In genomic region chr12:116323696-116324386, GRCh38 we compare ENCODE assay signal across 18 cellular contexts. TPM values are rescaled to one million over a fixed set of nuclear protein-coding genes. Genes with fewer than 3 reads are reported as not detected.
A peak's percentile ranks its signal among the peaks of the same experiment; 100 is the strongest.
DNase-seq lines count a peak whose midpoint lies in the region; ATAC-seq and TF ChIP-seq lines count a peak whose summit lies in the region.
"Had no signal": no experiment of that assay in that cellular context is flagged by ENCODE, and none has a peak within 500 bp of the region (broad histone marks: within the 10 kb centered on the region; RNA-seq: fewer than 3 reads in every experiment).

No MANE protein-coding gene starts in this region.

- no peaks in the 10 kb centered on the region for H3K9me3 ChIP-seq in CD8-positive, alpha-beta memory T cell (ENCODE audit: low read length)
- H3K9me3 ChIP-seq: thyroid gland had no signal

- peak overlapping the region in 6 of 8 donors; percentile 9 to 73 (median 28) for H3K27ac Mint-ChIP-seq in CD8-positive, alpha-beta memory T cell
- peak overlapping the region; percentile 55 for H3K27ac Mint-ChIP-seq in activated CD8-positive, alpha-beta T cell treated with anti-CD3 and anti-CD28 coated beads, Interleukin-2, amount 10 ng/mL, durations not matched to agents 7 days and 5 days
- H3K27ac Mint-ChIP-seq in natural killer cell: peak overlapping the region; percentile 77 to 83
- H3K27ac Mint-ChIP-seq: HFFc6 had no signal

- peaks cover 21% of the 10 kb centered on the region for H3K4me1 ChIP-seq in CD8-positive, alpha-beta memory T cell (ENCODE audit: insufficient read depth, low read length)

- H3K27me3 ChIP-seq in CD8-positive, alpha-beta memory T cell (ENCODE audit: insufficient read depth, low read length, poor library complexity, severe bottlenecking): no peaks in the 10 kb centered on the region
- H3K27me3 ChIP-seq: heart right ventricle, thyroid gland had no signal

- H3K27ac ChIP-seq in CD8-positive, alpha-beta memory T cell (ENCODE audit: low read depth, low read length): no peak overlapping the region
- H3K27ac ChIP-seq: thyroid gland had no signal

- no peaks in the 10 kb centered on the region for H3K36me3 ChIP-seq in CD8-positive, alpha-beta memory T cell (ENCODE audit: insufficient read depth, low read length)
- H3K36me3 ChIP-seq: heart right ventricle, thyroid gland had no signal

- H3K4me1 Mint-ChIP-seq in CD8-positive, alpha-beta memory T cell: peaks cover 25 to 44% (median 37%) of the 10 kb centered on the region in 3 donors
- H3K4me1 Mint-ChIP-seq in activated CD8-positive, alpha-beta T cell treated with anti-CD3 and anti-CD28 coated beads, Interleukin-2, amount 10 ng/mL, durations not matched to agents 7 days and 5 days (ENCODE audit: low read depth): peaks cover 61% of the 10 kb centered on the region
- peaks cover 16 to 34% of the 10 kb centered on the region in 2 donors for H3K4me1 Mint-ChIP-seq in natural killer cell

- POLR2A ChIA-PET in CD8-positive, alpha-beta memory T cell (lab: Charles Lee): no interaction called here
- POLR2A ChIA-PET in activated CD8-positive, alpha-beta T cell treated with anti-CD3 and anti-CD28 coated beads, Interleukin-2, amount 10 ng/mL, durations not matched to agents 7 days and 5 days (lab: Charles Lee): no interaction called here

- ATAC-seq in GM19351 (IDR thresholded peaks at IDR 0.05; ENCODE audit: unreplicated experiment): peak; percentile 28
- no peak for ATAC-seq in activated CD8-positive, alpha-beta T cell treated with anti-CD3 and anti-CD28 coated beads, Interleukin-2, amount 10 ng/mL, durations not matched to agents 7 days and 5 days
- ATAC-seq in natural killer cell: no peak
- no peak for ATAC-seq in GM18870 (IDR thresholded peaks at IDR 0.05; ENCODE audit: unreplicated experiment)
- no peak for ATAC-seq in GM19467 (IDR thresholded peaks at IDR 0.05; ENCODE audit: unreplicated experiment)
- ATAC-seq: heart right ventricle, right cardiac atrium had no signal

- intact Hi-C loops in natural killer cell (cut with micrococcal nuclease): no loop called here

- H3K4me3 Mint-ChIP-seq in CD8-positive, alpha-beta memory T cell: no peak overlapping the region
- H3K4me3 Mint-ChIP-seq in activated CD8-positive, alpha-beta T cell treated with anti-CD3 and anti-CD28 coated beads, Interleukin-2, amount 10 ng/mL, durations not matched to agents 7 days and 5 days: no peak overlapping the region
- no peak overlapping the region for H3K4me3 Mint-ChIP-seq in natural killer cell
- H3K4me3 Mint-ChIP-seq: HFFc6 had no signal

- CTCF ChIA-PET in CD8-positive, alpha-beta memory T cell (lab: Charles Lee): no interaction called here
- CTCF ChIA-PET in activated CD8-positive, alpha-beta T cell treated with anti-CD3 and anti-CD28 coated beads, Interleukin-2, amount 10 ng/mL, durations not matched to agents 7 days and 5 days (lab: Charles Lee): no interaction called here

- no peaks in the 10 kb centered on the region for H3K9me3 Mint-ChIP-seq in CD8-positive, alpha-beta memory T cell
- no peaks in the 10 kb centered on the region for H3K9me3 Mint-ChIP-seq in activated CD8-positive, alpha-beta T cell treated with anti-CD3 and anti-CD28 coated beads, Interleukin-2, amount 10 ng/mL, durations not matched to agents 7 days and 5 days (ENCODE audit: insufficient read depth)
- H3K9me3 Mint-ChIP-seq in natural killer cell: no peaks in the 10 kb centered on the region
- H3K9me3 Mint-ChIP-seq: HFFc6 had no signal

- no peak for TF ChIP-seq CTCF in natural killer cell (IDR thresholded peaks at IDR 0.05)

- no peak overlapping the region for H3K4me3 ChIP-seq in CD8-positive, alpha-beta memory T cell (ENCODE audit: low read length)
- H3K4me3 ChIP-seq: dorsolateral prefrontal cortex, heart right ventricle, thyroid gland had no signal

- peaks cover 0 to 13% (median 0%) of the 10 kb centered on the region in 3 donors for H3K36me3 Mint-ChIP-seq in CD8-positive, alpha-beta memory T cell
- peaks cover 8% of the 10 kb centered on the region for H3K36me3 Mint-ChIP-seq in activated CD8-positive, alpha-beta T cell treated with anti-CD3 and anti-CD28 coated beads, Interleukin-2, amount 10 ng/mL, durations not matched to agents 7 days and 5 days (ENCODE audit: low read depth)
- H3K36me3 Mint-ChIP-seq in natural killer cell: no peaks in the 10 kb centered on the region

- no peak for DNase-seq in CD8-positive, alpha-beta memory T cell
- no peak for DNase-seq in activated CD8-positive, alpha-beta T cell treated with anti-CD3 and anti-CD28 coated beads, Interleukin-2, amount 10 ng/mL, durations not matched to agents 7 days and 5 days
- no peak for DNase-seq in natural killer cell
- no peak for DNase-seq in stimulated activated CD4-positive, alpha-beta T cell treated with anti-CD3 and anti-CD28 coated beads, Interleukin-4, amount 100 ng/mL, for 4 hours
- DNase-seq: activated effector memory CD4-positive, alpha-beta T cell treated with anti-CD3 and anti-CD28 coated beads, Interleukin-2, amount 50 U/mL, for 16 hours; dorsolateral prefrontal cortex; heart right ventricle; HFFc6; IMR-90; mesenchymal stem cell; NCI-H1092 treated with DMSO at 0.1 percent for 48 hours; NK-92 treated with Interleukin-12 subunit alpha and Interleukin-12 subunit beta, amount 100 ng/mL, for 24 hours; right cardiac atrium; Right ventricle myocardium superior; thyroid gland had no signal

- H3K27me3 Mint-ChIP-seq in CD8-positive, alpha-beta memory T cell: peaks cover 0 to 3% of the 10 kb centered on the region in 2 donors
- no peaks in the 10 kb centered on the region for H3K27me3 Mint-ChIP-seq in activated CD8-positive, alpha-beta T cell treated with anti-CD3 and anti-CD28 coated beads, Interleukin-2, amount 10 ng/mL, durations not matched to agents 7 days and 5 days (ENCODE audit: low read depth)
- H3K27me3 Mint-ChIP-seq in natural killer cell (ENCODE audit: low read depth in 2 of 2): no peaks in the 10 kb centered on the region

RNA-seq across cellular contexts. Expression of gene MED13L, which starts 46.3 kb away (rescaled TPM):
- 10 to 100 TPM; 49.7 to 53.4 TPM for total RNA-seq in CD8-positive, alpha-beta memory T cell
- 6.6 TPM for polyA plus RNA-seq in CD8-positive, alpha-beta memory T cell
- 10 to 100 TPM; 74.7 to 76.9 TPM for total RNA-seq in activated CD8-positive, alpha-beta T cell treated with anti-CD3 and anti-CD28 coated beads, Interleukin-2, amount 10 ng/mL, durations not matched to agents 7 days and 5 days
- total RNA-seq in natural killer cell: 100 to 1,000 TPM; 237 to 316 (median 240) TPM

Comparison
In these comparisons a context has a peak if more than half of its experiments do, and no peak if none do; other contexts are left out.
1. H3K27ac Mint-ChIP-seq: peak in every context shown above with its lines; median percentile 80 in natural killer cell; 55 in activated CD8-positive, alpha-beta T cell treated with anti-CD3 and anti-CD28 coated beads, Interleukin-2, amount 10 ng/mL, durations not matched to agents 7 days and 5 days; 28 in CD8-positive, alpha-beta memory T cell.